15 cellular contexts compared by ENCODE assay signal in the genomic region with DNA sequence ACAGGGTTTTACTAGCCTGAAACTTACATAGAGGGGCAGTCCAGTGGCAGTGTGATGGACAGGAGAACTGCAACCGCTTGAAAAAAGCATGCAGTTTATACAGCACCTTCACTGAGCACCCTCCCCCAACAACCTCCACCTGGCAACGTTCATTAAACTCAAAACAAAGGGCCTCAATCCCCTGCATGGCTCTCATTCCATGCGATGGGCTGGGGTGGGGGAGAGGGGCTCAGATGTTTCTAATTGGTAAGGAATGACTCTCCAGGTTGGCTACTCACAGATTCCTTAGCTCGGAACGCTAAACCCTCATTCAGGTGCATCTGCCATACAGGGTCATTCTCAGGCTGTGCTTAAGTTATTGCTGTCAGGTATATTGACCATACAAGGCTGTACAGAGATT.
"Had no signal": no experiment of that assay in that cellular context is flagged by ENCODE, and none has a peak within 500 bp of the region (broad histone marks: within the 10 kb centered on the region; RNA-seq: fewer than 3 reads in every experiment).

No MANE protein-coding gene starts in this region.

- H3K4me1 ChIP-seq: colonic mucosa had no signal

- H3K9me3 ChIP-seq: colonic mucosa, mucosa of descending colon, right atrium auricular region, testis, tibial nerve had no signal

- DNase-seq: colonic mucosa; dermis blood vessel endothelial cell; erythroblast; foreskin keratinocyte; left colon; mammary epithelial cell; mucosa of descending colon; naive thymus-derived CD8-positive, alpha-beta T cell; stimulated activated CD4-positive, alpha-beta T cell treated with anti-CD3 and anti-CD28 coated beads, Interleukin-2, amount 100 ng/mL, for 48 hours; stimulated activated naive CD4-positive, alpha-beta T cell treated with Interleukin-2 at 50 U/mL for 16 hours; testis had no signal

- H3K4me3 ChIP-seq: colonic mucosa, mucosa of descending colon, right atrium auricular region, smooth muscle cell, testis, tibial nerve had no signal

- H3K27me3 ChIP-seq: colonic mucosa, foreskin keratinocyte, right atrium auricular region, testis, tibial nerve had no signal

- H3K27ac ChIP-seq: colonic mucosa, foreskin keratinocyte, right atrium auricular region, testis, tibial nerve had no signal

- FAIRE-seq: endothelial cell of umbilical vein had no signal

- H3K36me3 ChIP-seq: colonic mucosa, right atrium auricular region, tibial nerve had no signal

- ATAC-seq: foreskin keratinocyte; left colon; mucosa of descending colon; naive thymus-derived CD8-positive, alpha-beta T cell had no signal
